ENCODE assay signal across 15 cellular contexts in the genomic region with DNA sequence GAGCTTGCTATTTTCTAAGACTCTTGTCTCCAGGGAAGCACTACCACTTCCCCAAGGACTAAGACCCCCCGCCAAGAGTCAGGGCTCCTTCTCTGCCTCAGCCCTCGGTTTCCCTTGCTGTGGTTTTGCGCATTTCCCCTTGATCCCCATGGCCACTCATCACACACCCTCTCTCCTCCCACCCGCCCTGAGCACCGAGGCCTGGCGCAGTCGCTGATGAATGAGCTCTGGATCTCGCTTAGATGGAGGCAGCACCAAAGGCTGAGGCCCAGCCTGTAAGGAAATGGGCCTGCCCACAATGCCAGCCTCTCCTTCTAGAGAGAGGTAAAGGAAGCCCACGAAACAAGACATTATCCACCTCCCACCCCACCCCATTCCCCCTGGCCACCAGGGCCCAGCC.
DNase-seq lines count a peak whose midpoint lies in the region; TF ChIP-seq lines count a peak whose summit lies in the region.
"Had no signal": no experiment of that assay in that cellular context is flagged by ENCODE, and none has a peak within 500 bp of the region (broad histone marks: within the 10 kb centered on the region; RNA-seq: fewer than 3 reads in every experiment).

No MANE protein-coding gene starts in this region.

- peaks cover 90% of the 10 kb centered on the region for H3K4me1 Mint-ChIP-seq in chondrocyte (ENCODE audit: low read depth)

- H3K4me3 ChIP-seq in osteoblast (ENCODE audit: insufficient read depth, low read length) (no peak overlapping the region), tibial nerve (no peak overlapping the region)
- H3K4me3 ChIP-seq: MG63 had no signal

- no peak overlapping the region for H3K4me2 ChIP-seq in osteoblast (ENCODE audit: insufficient read depth, low read length)

- no peak overlapping the region for H2AFZ ChIP-seq in osteoblast (ENCODE audit: low read length)

- peak overlapping the region; percentile 81 for H3K27ac Mint-ChIP-seq in chondrocyte (ENCODE audit: unreplicated experiment)

- no peaks in the 10 kb centered on the region for H3K9me3 Mint-ChIP-seq in chondrocyte (ENCODE audit: low read depth)

- no peak overlapping the region for H3K4me3 Mint-ChIP-seq in chondrocyte (ENCODE audit: unreplicated experiment)

- no peak for TF ChIP-seq POLR2A in tibial nerve (IDR thresholded peaks at IDR 0.05)

- H3K27me3 Mint-ChIP-seq in chondrocyte (ENCODE audit: low read depth): no peaks in the 10 kb centered on the region

- peak; percentile 5 for DNase-seq in NCI-H446 treated with DMSO at 0.1 percent for 48 hours (lab: John Stamatoyannopoulos, UW)
- no peak for DNase-seq in NCI-H446 (lab: John Stamatoyannopoulos, UW)
- DNase-seq in chondrocyte (ENCODE audit: low spot score): no peak
- peak; percentile 6 for DNase-seq in osteoblast (ENCODE audit: insufficient read length, low spot score, missing footprints)
- DNase-seq in tibial nerve (ENCODE audit: low spot score in 2 of 2): no peak
- no peak for DNase-seq in NCI-H524 (lab: John Stamatoyannopoulos, UW)
- no peak for DNase-seq in amniotic stem cell (lab: John Stamatoyannopoulos, UW)
- DNase-seq in NCI-H1417 treated with DMSO at 0.1 percent for 48 hours (lab: John Stamatoyannopoulos, UW): no peak
- DNase-seq: activated CD8-positive, alpha-beta memory T cell treated with anti-CD3 and anti-CD28 coated beads, Interleukin-2, amount 50 U/mL, for 4 hours; effector CD4-positive, alpha-beta T cell; kidney glomerular epithelial cell; MG63; NCI-H526 treated with DMSO at 0.1 percent for 48 hours; SHP77 treated with DMSO at 0.1 percent for 48 hours; stimulated activated CD4-positive, alpha-beta T cell treated with anti-CD3 and anti-CD28 coated beads, Interleukin-4, amount 100 ng/mL, for 4 hours had no signal

- H3K4me1 ChIP-seq in osteoblast (ENCODE audit: insufficient read depth, low read length) (peaks cover 53% of the 10 kb centered on the region), tibial nerve (peaks cover 3 to 100% (median 89%) of the 10 kb centered on the region in 4 donors)

- H3K27ac ChIP-seq in osteoblast (ENCODE audit: low read depth, low read length) (no peak overlapping the region), tibial nerve (peak overlapping the region; percentile 74 to 94 (median 85))

- WGBS in tibial nerve, 2 donors: 46 to 54% methylated on average over 9 of the region's 9 CpGs

- peaks cover 12% of the 10 kb centered on the region for H3K36me3 Mint-ChIP-seq in chondrocyte (ENCODE audit: low read depth)

- TF ChIP-seq CTCF in chondrocyte (IDR thresholded peaks at IDR 0.05) (no peak), osteoblast (IDR thresholded peaks at IDR 0.05; ENCODE audit: extremely low read depth, low read depth, low read length) (no peak), tibial nerve (IDR thresholded peaks at IDR 0.05) (no peak)

- H4K20me1 ChIP-seq in osteoblast (ENCODE audit: insufficient read depth, low read length): peaks cover 62% of the 10 kb centered on the region

- H3K79me2 ChIP-seq in osteoblast (ENCODE audit: insufficient read depth, low read length): peaks cover 31% of the 10 kb centered on the region

- H3K9me3 ChIP-seq in osteoblast (ENCODE audit: low read depth, low read length) (no peaks in the 10 kb centered on the region), tibial nerve (no peaks in the 10 kb centered on the region)
- H3K9me3 ChIP-seq: MG63 had no signal

- H3K27me3 ChIP-seq in osteoblast (ENCODE audit: insufficient read depth, low read length): no peaks in the 10 kb centered on the region
- no peaks in the 10 kb centered on the region for H3K27me3 ChIP-seq in tibial nerve
- H3K27me3 ChIP-seq: MG63 had no signal

- peaks cover 23% of the 10 kb centered on the region for H3K36me3 ChIP-seq in osteoblast (ENCODE audit: insufficient read depth, low read length)
- H3K36me3 ChIP-seq in tibial nerve: peaks cover 0 to 8% (median 0%) of the 10 kb centered on the region in 3 donors

- no peak for TF ChIP-seq EP300 in tibial nerve (IDR thresholded peaks at IDR 0.05)

Comparison
In these comparisons a context has a peak if more than half of its experiments do, and no peak if none do; other contexts are left out.
1. DNase-seq: peak in NCI-H446 treated with DMSO at 0.1 percent for 48 hours (single experiment) and osteoblast (single experiment); none in NCI-H446 (0 of 2), chondrocyte (single experiment), tibial nerve (0 of 2), NCI-H524 (0 of 2), amniotic stem cell (single experiment) and NCI-H1417 treated with DMSO at 0.1 percent for 48 hours (single experiment).